In genomic region chr11:68212421-68213134, GRCh38 we compare ENCODE assay signal across 1 cellular context.
TF ChIP-seq lines count a peak whose summit lies in the region.

No MANE protein-coding gene starts in this region.

TF ChIP-seq in HepG2, 621 proteins besides CTCF, POLR2A, EP300 and RAD21 (continued from another document):
- TF ChIP-seq ZNF280D (CRISPR knock-in tag; IDR thresholded peaks at IDR 0.05) (no peak), RFX5 (IDR thresholded peaks at IDR 0.05; ENCODE audit: low read depth, low read length) (no peak), ZNF552 (CRISPR knock-in tag; IDR thresholded peaks at IDR 0.05; ENCODE audit: borderline replicate concordance) (no peak)
